Comparison of ENCODE assay signal across 32 cellular contexts in the genomic region with DNA sequence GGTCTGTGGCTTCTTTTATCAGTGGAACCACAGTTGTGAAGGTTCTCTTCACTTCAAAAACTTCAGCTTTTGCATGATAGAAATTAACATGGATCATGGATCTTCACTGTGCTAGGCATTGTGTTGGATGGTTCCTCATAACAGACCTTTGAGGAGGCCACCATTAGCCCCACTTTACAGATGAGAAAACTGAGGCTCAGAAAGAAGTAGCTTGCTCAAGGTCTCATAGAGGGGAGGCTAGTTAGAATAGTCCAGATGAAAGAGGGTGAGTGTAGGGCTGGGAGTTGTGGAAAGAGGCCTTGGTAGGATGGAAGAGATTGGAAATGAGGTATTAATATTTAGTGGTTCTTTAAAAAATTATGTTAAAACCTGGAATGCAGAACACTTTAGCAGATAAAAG. TPM values are rescaled to one million over a fixed set of nuclear protein-coding genes. Genes with fewer than 3 reads are reported as not detected.
"Had no signal": no experiment of that assay in that cellular context is flagged by ENCODE, and none has a peak within 500 bp of the region (broad histone marks: within the 10 kb centered on the region; RNA-seq: fewer than 3 reads in every experiment).

No MANE protein-coding gene starts in this region.

- H3K4me3 Mint-ChIP-seq: dendritic cell treated with granulocyte-macrophage colony-stimulating factor and Interleukin-4, amounts not matched to agents 40 ng/mL and 50 ng/mL, for 4 days; endodermal cell; mesothelial cell of epicardium had no signal

- H3K4me3 ChIP-seq: colonic mucosa, gastrocnemius medialis, lung, mucosa of descending colon, smooth muscle cell, thoracic aorta, tibial nerve, upper lobe of left lung, uterus had no signal

- H3K9me3 ChIP-seq: colonic mucosa, gastrocnemius medialis, mucosa of descending colon, neutrophil, thoracic aorta, tibial nerve, upper lobe of left lung, uterus had no signal

- H3K4me2 ChIP-seq: smooth muscle cell had no signal

- H3K9me3 Mint-ChIP-seq: dendritic cell treated with granulocyte-macrophage colony-stimulating factor and Interleukin-4, amounts not matched to agents 40 ng/mL and 50 ng/mL, for 4 days; natural killer cell treated with Interleukin-12 subunit alpha and Interleukin-12 subunit beta and Interleukin-15 and Interleukin-18, amount 100 ng/mL, for 72 hours; neural crest cell had no signal

- H3K27ac ChIP-seq: colonic mucosa, epithelial cell of prostate, gastrocnemius medialis, neutrophil, parathyroid adenoma, thoracic aorta, tibial nerve, upper lobe of left lung, uterus had no signal

- H3K4me1 ChIP-seq: colonic mucosa, uterus had no signal

- H3K27me3 ChIP-seq: colonic mucosa, gastrocnemius medialis, neutrophil, tibial nerve, upper lobe of left lung, uterus had no signal

- ATAC-seq: esophagus mucosa; gastrocnemius medialis; left lobe of liver; mucosa of descending colon; natural killer cell treated with Interleukin-12 subunit alpha and Interleukin-12 subunit beta and Interleukin-15 and Interleukin-18, amount 100 ng/mL, for 72 hours; sciatic nerve had no signal

- DNase-seq: colonic mucosa; effector CD8-positive, alpha-beta T cell; endodermal cell; foreskin fibroblast; gastrocnemius medialis; head of caudate nucleus; kidney; mesenchymal stem cell; mucosa of descending colon; naive B cell; stimulated activated CD4-positive, alpha-beta T cell treated with anti-CD3 and anti-CD28 coated beads, Interleukin-12 subunit alpha, Interleukin-12 subunit beta, amount 100 ng/mL, for 4 hours; stimulated activated CD4-positive, alpha-beta T cell treated with anti-CD3 and anti-CD28 coated beads, Interleukin-1b, Interleukin-23, amount 100 ng/mL, for 48 hours; stimulated activated CD4-positive, alpha-beta T cell treated with anti-CD3 and anti-CD28 coated beads, Interleukin-4, amount 100 ng/mL, for 1 hour; stimulated activated CD8-positive, alpha-beta memory T cell treated with anti-CD3 and anti-CD28 coated beads, Interleukin-4, amount 100 ng/mL, for 48 hours; stimulated activated naive CD4-positive, alpha-beta T cell; upper lobe of left lung; uterus had no signal

- H3K36me3 ChIP-seq: colonic mucosa, gastrocnemius medialis, uterus had no signal

- H3K9ac ChIP-seq: parathyroid adenoma had no signal

- H3K27ac Mint-ChIP-seq: dendritic cell treated with granulocyte-macrophage colony-stimulating factor and Interleukin-4, amounts not matched to agents 40 ng/mL and 50 ng/mL, for 4 days; endodermal cell; mesothelial cell of epicardium; natural killer cell treated with Interleukin-12 subunit alpha and Interleukin-12 subunit beta and Interleukin-15 and Interleukin-18, amount 100 ng/mL, for 72 hours; progenitor cell of endocrine pancreas had no signal

- H2AFZ ChIP-seq: parathyroid adenoma had no signal

- H3K27me3 Mint-ChIP-seq: dendritic cell treated with granulocyte-macrophage colony-stimulating factor and Interleukin-4, amounts not matched to agents 40 ng/mL and 50 ng/mL, for 4 days; naive B cell; progenitor cell of endocrine pancreas had no signal

RNA-seq across cellular contexts. Expression of a gene that starts 53.2 kb away (rescaled TPM):
- total RNA-seq: natural killer cell treated with Interleukin-12 subunit alpha and Interleukin-12 subunit beta and Interleukin-15 and Interleukin-18, amount 100 ng/mL, for 72 hours had no signal
